In the genomic region with DNA sequence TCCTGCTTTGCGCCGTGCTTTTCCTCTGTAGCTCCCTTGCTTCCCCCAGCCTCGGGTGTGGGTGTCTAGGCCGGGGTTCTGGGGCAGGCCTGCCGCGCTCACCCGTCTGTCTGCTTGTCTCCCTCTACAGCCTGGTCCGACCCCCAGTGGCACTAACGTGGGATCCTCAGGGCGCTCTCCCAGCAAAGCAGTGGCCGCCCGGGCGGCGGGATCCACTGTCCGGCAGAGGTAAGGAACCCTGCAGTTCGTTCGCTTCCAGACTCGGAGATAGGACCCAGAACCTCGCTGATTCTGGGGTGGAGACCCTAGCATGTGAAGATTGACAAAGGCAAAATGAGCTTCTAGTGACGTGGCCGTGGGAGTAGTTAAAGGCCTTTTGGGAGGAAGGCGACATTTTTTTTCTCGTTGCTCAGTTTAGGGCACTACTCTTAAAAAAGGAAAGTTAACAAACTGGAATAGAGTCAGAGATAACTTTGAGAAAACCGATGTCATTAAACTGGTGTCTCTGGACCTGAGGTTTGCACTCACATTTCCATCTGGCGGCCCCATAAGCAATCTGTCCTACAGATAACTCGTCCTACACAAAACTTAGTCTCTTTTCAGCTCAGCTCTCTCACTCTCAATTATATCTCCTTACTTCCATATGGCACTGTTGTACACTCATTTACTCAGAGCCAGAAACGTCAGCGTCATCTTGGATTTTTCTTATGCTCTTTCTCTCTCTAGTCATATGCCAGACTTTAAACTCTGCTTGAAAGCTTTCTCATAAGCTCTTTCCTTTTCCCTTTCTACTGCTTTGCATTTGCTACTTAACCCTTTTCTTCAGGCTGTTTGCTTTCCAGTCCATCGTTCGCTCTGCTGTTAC, we compare ENCODE assay signal across 8 cellular contexts. TPM values are rescaled to one million over a fixed set of nuclear protein-coding genes. Genes with fewer than 3 reads are reported as not detected.
A peak's percentile ranks its signal among the peaks of the same experiment; 100 is the strongest.
DNase-seq lines count a peak whose midpoint lies in the region; ATAC-seq and TF ChIP-seq lines count a peak whose summit lies in the region.

No MANE protein-coding gene starts in this region.

- TF ChIP-seq CTCF in ascending aorta (IDR thresholded peaks at IDR 0.05) (peak in 1 of 3 experiments; percentile 6), kidney epithelial cell (IDR thresholded peaks at IDR 0.05; ENCODE audit: insufficient read depth, low read length, poor library complexity, severe bottlenecking) (no peak)

- H3K4me1 ChIP-seq in ascending aorta: peaks cover 13 to 28% of the 10 kb centered on the region in 2 donors

- H3K4me3 ChIP-seq in ascending aorta (peak overlapping the region; percentile 94 to 99), kidney epithelial cell (ENCODE audit: low read depth, low read length) (peak overlapping the region; percentile 75)

- peak; percentile 12 for DNase-seq in stimulated activated CD4-positive, alpha-beta T cell treated with anti-CD3 and anti-CD28 coated beads, Interleukin-2, amount 100 ng/mL, for 4 hours (ENCODE audit: low read depth)
- no peak for DNase-seq in stimulated activated CD4-positive, alpha-beta T cell treated with anti-CD3 and anti-CD28 coated beads, Interleukin-1b, Interleukin-23, amount 100 ng/mL, for 48 hours
- DNase-seq in ascending aorta (ENCODE audit: low spot score in 2 of 2) (no peak), kidney epithelial cell (ENCODE audit: low read depth) (no peak), substantia nigra (lab: John Stamatoyannopoulos, UW) (peak in 2 of 49 donors; percentile 49 to 61), NCI-H748 (lab: John Stamatoyannopoulos, UW; ENCODE audit: unreplicated experiment) (no peak), activated gamma-delta T cell treated with Interleukin-2 at 50 U/mL for 16 hours (no peak)

- ATAC-seq in HG03342 (IDR thresholded peaks at IDR 0.05; ENCODE audit: unreplicated experiment): peak; percentile 13

- no peaks in the 10 kb centered on the region for H3K9me3 ChIP-seq in ascending aorta

- H3K27ac ChIP-seq in ascending aorta (peak overlapping the region; percentile 88 to 93), substantia nigra (ENCODE audit: low read depth, low read length, poor library complexity, severe bottlenecking) (peak overlapping the region; percentile 91)

- H3K27me3 ChIP-seq in ascending aorta: no peaks in the 10 kb centered on the region
- H3K27me3 ChIP-seq in kidney epithelial cell (ENCODE audit: control insufficient read depth, insufficient read depth, low read length): no peaks in the 10 kb centered on the region

- intact Hi-C loops in ascending aorta (cut with DNase I): loop anchor here (2.0 to 10.0 kb wide), 4 partner anchors 118 to 875 kb away; partner anchors contain the start of genes ERP44, INVS, NR4A3 and TGFBR1

- H3K36me3 ChIP-seq in ascending aorta (peaks cover 17 to 22% of the 10 kb centered on the region in 2 donors), kidney epithelial cell (ENCODE audit: control insufficient read depth, insufficient read depth, low read length) (no peaks in the 10 kb centered on the region)

RNA-seq across cellular contexts. Expression of gene SEC61B, which starts 0.6 kb away (rescaled TPM):
- total RNA-seq in ascending aorta: 88.7 TPM
- total RNA-seq in kidney epithelial cell: 230 and 244 TPM in 2 replicates

RNA-seq across cellular contexts. Expression of gene ALG2, which starts 0.9 kb away (rescaled TPM):
- total RNA-seq in ascending aorta: 17.1 TPM
- total RNA-seq in kidney epithelial cell: 52.4 and 54.1 TPM in 2 replicates
